Comparison of ENCODE assay signal across 8 cellular contexts in genomic region chr10:81875680-81876252, GRCh38. TPM values are rescaled to one million over a fixed set of nuclear protein-coding genes. Genes with fewer than 3 reads are reported as not detected.
DNase-seq lines count a peak whose midpoint lies in the region; ATAC-seq and TF ChIP-seq lines count a peak whose summit lies in the region.

No MANE protein-coding gene starts in this region.

- no peak overlapping the region for H3K27ac Mint-ChIP-seq in chondrocyte (ENCODE audit: unreplicated experiment)

- peaks cover 20% of the 10 kb centered on the region for H3K27me3 ChIP-seq in muscle layer of duodenum (ENCODE audit: low read depth, low read length)

- no peak overlapping the region for H3K27ac ChIP-seq in muscle layer of duodenum (ENCODE audit: low read length)

- peaks cover 61% of the 10 kb centered on the region for H3K27me3 Mint-ChIP-seq in chondrocyte (ENCODE audit: low read depth)

- H3K36me3 ChIP-seq in muscle layer of duodenum (ENCODE audit: control insufficient read depth in 1 of 2, insufficient read depth in 2 of 2, low read length in 2 of 2) = no peaks in the 10 kb centered on the region

- ATAC-seq in HG03439 (IDR thresholded peaks at IDR 0.05; ENCODE audit: unreplicated experiment) (no peak), GM19328 (IDR thresholded peaks at IDR 0.05; ENCODE audit: unreplicated experiment) (no peak)

- no peaks in the 10 kb centered on the region for H3K9me3 ChIP-seq in muscle layer of duodenum (ENCODE audit: control insufficient read depth in 1 of 2, low read length in 2 of 2)

- peaks cover 0 to 15% of the 10 kb centered on the region in 2 donors for H3K4me1 ChIP-seq in muscle layer of duodenum (ENCODE audit: control insufficient read depth in 1 of 2, insufficient read depth in 2 of 2, low read length in 2 of 2)

- H3K36me3 Mint-ChIP-seq in chondrocyte (ENCODE audit: low read depth) = peaks cover 3% of the 10 kb centered on the region

- H3K4me3 ChIP-seq in GM08714 (ENCODE audit: low read length) (peak overlapping the region; percentile 43; the same call in 1 of the 2 replicates), muscle layer of duodenum (ENCODE audit: low read depth in 1 of 2, low read length in 2 of 2) (peak overlapping the region; percentile 19 to 56)

- peaks cover 4% of the 10 kb centered on the region for H3K4me1 Mint-ChIP-seq in chondrocyte (ENCODE audit: low read depth)

- no peak for TF ChIP-seq CTCF in chondrocyte (IDR thresholded peaks at IDR 0.05)

- H3K4me3 Mint-ChIP-seq in chondrocyte (ENCODE audit: unreplicated experiment) = peak overlapping the region; percentile 53

- DNase-seq in AG20443 (ENCODE audit: low spot score) = peak; percentile 9
- DNase-seq in chondrocyte (ENCODE audit: low spot score) = peak; percentile 88
- no peak for DNase-seq in inferior parietal cortex (ENCODE audit: extremely low spot score)
- no peak for DNase-seq in NCI-H2029 treated with DMSO at 0.1 percent for 48 hours (lab: John Stamatoyannopoulos, UW)

- no peaks in the 10 kb centered on the region for H3K9me3 Mint-ChIP-seq in chondrocyte (ENCODE audit: low read depth)

RNA-seq across cellular contexts. Expression of gene NRG3, which starts 0.8 kb away (rescaled TPM):
- total RNA-seq in chondrocyte = not detected in 3 replicates

Comparison
In these comparisons a context has a peak if more than half of its experiments do, and no peak if none do; other contexts are left out.
1. DNase-seq: peak in AG20443 (single experiment) and chondrocyte (single experiment); none in inferior parietal cortex (single experiment) and NCI-H2029 treated with DMSO at 0.1 percent for 48 hours (single experiment).